In the genomic region with DNA sequence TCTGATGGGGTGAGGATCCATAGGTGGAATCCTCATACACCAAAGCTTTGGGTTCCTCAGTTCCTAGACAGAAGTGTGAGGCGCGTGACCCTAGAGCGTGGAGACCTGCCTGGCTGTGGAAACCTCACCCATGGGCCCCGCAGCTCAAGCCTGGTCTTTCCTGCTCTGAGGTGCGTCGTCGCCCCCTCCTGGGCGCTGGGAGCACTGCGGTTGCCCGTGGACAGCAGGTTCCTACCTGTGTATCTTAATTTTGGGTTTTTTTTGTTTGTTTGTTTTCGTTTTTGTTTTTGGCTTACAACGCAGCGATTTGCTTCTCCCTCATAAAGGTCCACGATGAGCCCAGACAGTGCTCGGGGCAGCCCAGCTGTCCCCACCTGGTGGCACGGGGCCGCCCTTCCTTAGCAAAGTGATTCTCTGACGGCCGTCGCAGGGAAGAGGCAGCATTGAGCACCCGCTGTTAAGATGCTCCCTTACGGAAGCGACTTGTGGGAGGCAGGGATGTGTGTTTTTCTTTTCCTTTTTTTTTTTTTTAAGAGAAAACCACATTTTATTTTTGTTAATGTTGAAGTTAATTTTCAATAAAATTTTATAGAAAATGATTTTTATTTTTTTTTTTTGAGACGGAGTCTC, we compare ENCODE assay signal across 8 cellular contexts. TPM values are rescaled to one million over a fixed set of nuclear protein-coding genes. Genes with fewer than 3 reads are reported as not detected.
DNase-seq lines count a peak whose midpoint lies in the region; ATAC-seq and TF ChIP-seq lines count a peak whose summit lies in the region.

No MANE protein-coding gene starts in this region.

- no peak for ATAC-seq in HG03378 (IDR thresholded peaks at IDR 0.05; ENCODE audit: unreplicated experiment)

- WGBS in tibial nerve, 2 donors = 25 to 27% methylated on average over 24 of the region's 24 CpGs

- CTCF ChIA-PET in GM10248 (lab: Yijun Ruan, JAX) = interaction anchor here (0.6 to 3.3 kb wide), 29 partner anchors 10 to 247 kb away, joined by 3 to 19 read pairs (median 5); partner anchors contain the start of gene RRP1

- H3K27ac ChIP-seq in SJCRH30 = no peak overlapping the region
- H3K27ac ChIP-seq in parathyroid adenoma = no peak overlapping the region
- peak overlapping the region in 1 of 4 donors; percentile 37 for H3K27ac ChIP-seq in tibial nerve

- no peak overlapping the region for H2AFZ ChIP-seq in parathyroid adenoma

- DNase-seq in GM10248 (ENCODE audit: extremely low spot score) (peak; percentile 89), SJCRH30 (peak; percentile 77 to 82), activated gamma-delta T cell treated with Interleukin-2 at 50 U/mL for 16 hours (peak; percentile 81), glomerular visceral epithelial cell (ENCODE audit: extremely low spot score) (peak; percentile 68), tibial nerve (ENCODE audit: low spot score in 2 of 2) (peak; percentile 72 to 81)
- peak; percentile 47 for DNase-seq in Jurkat, Clone E6-1 (ENCODE audit: low read depth, low spot score)

- no peaks in the 10 kb centered on the region for H3K27me3 ChIP-seq in SJCRH30
- H3K27me3 ChIP-seq in parathyroid adenoma (ENCODE audit: control insufficient read depth, insufficient read depth, low read length) = no peaks in the 10 kb centered on the region
- no peaks in the 10 kb centered on the region for H3K27me3 ChIP-seq in tibial nerve

- TF ChIP-seq POLR2A in tibial nerve (IDR thresholded peaks at IDR 0.05) = no peak

- peak; percentile 96 for TF ChIP-seq CTCF in GM10248 (IDR thresholded peaks at IDR 0.05; ENCODE audit: control extremely low read depth, extremely low read depth, low read depth, missing control alignments)
- TF ChIP-seq CTCF in parathyroid adenoma (IDR thresholded peaks at IDR 0.05) = peak; percentile 84
- TF ChIP-seq CTCF in tibial nerve (IDR thresholded peaks at IDR 0.05) = peak; percentile 85 to 93 (median 88)

- no peak overlapping the region for H3K4me2 ChIP-seq in parathyroid adenoma (ENCODE audit: low read length)

- no peak overlapping the region for H3K9ac ChIP-seq in parathyroid adenoma

- H3K79me2 ChIP-seq in parathyroid adenoma = no peaks in the 10 kb centered on the region

- H3K9me3 ChIP-seq in SJCRH30 (replicated peaks) = no peaks in the 10 kb centered on the region
- no peaks in the 10 kb centered on the region for H3K9me3 ChIP-seq in parathyroid adenoma (ENCODE audit: control insufficient read depth, low read length)
- H3K9me3 ChIP-seq in tibial nerve = no peaks in the 10 kb centered on the region

- H3K36me3 ChIP-seq in SJCRH30 = no peaks in the 10 kb centered on the region
- H3K36me3 ChIP-seq in parathyroid adenoma (ENCODE audit: control insufficient read depth, insufficient read depth, low read length) = no peaks in the 10 kb centered on the region
- peaks cover 6 to 63% (median 6%) of the 10 kb centered on the region in 3 donors for H3K36me3 ChIP-seq in tibial nerve

- POLR2A ChIA-PET in GM10248 (lab: Yijun Ruan, JAX) = no interaction called here

- H3K4me1 ChIP-seq in SJCRH30 = peaks cover 31% of the 10 kb centered on the region
- H3K4me1 ChIP-seq in parathyroid adenoma = no peaks in the 10 kb centered on the region
- peaks cover 0 to 19% (median 0%) of the 10 kb centered on the region in 4 donors for H3K4me1 ChIP-seq in tibial nerve

- no peak overlapping the region for H3K4me3 ChIP-seq in Jurkat, Clone E6-1 (ENCODE audit: low read length)
- H3K4me3 ChIP-seq in SJCRH30 (no peak overlapping the region), parathyroid adenoma (ENCODE audit: low read depth, low read length) (no peak overlapping the region), tibial nerve (no peak overlapping the region)

- no peak for TF ChIP-seq EP300 in tibial nerve (IDR thresholded peaks at IDR 0.05)

RNA-seq across cellular contexts. Expression of gene TRAPPC10, which starts 36.5 kb away (rescaled TPM):
- polyA plus RNA-seq in Jurkat, Clone E6-1 (2012; ENCODE audit: insufficient read depth, insufficient read length) = 26.3 TPM
- 24.6 and 31.0 TPM in 2 replicates for total RNA-seq in SJCRH30 (2014; rRNA removed; shearing (Covaris generic))
- 10 to 100 TPM; 27.7 to 53.8 (median 38.4) TPM for total RNA-seq in tibial nerve
